8 cellular contexts compared by ENCODE assay signal in the genomic region with DNA sequence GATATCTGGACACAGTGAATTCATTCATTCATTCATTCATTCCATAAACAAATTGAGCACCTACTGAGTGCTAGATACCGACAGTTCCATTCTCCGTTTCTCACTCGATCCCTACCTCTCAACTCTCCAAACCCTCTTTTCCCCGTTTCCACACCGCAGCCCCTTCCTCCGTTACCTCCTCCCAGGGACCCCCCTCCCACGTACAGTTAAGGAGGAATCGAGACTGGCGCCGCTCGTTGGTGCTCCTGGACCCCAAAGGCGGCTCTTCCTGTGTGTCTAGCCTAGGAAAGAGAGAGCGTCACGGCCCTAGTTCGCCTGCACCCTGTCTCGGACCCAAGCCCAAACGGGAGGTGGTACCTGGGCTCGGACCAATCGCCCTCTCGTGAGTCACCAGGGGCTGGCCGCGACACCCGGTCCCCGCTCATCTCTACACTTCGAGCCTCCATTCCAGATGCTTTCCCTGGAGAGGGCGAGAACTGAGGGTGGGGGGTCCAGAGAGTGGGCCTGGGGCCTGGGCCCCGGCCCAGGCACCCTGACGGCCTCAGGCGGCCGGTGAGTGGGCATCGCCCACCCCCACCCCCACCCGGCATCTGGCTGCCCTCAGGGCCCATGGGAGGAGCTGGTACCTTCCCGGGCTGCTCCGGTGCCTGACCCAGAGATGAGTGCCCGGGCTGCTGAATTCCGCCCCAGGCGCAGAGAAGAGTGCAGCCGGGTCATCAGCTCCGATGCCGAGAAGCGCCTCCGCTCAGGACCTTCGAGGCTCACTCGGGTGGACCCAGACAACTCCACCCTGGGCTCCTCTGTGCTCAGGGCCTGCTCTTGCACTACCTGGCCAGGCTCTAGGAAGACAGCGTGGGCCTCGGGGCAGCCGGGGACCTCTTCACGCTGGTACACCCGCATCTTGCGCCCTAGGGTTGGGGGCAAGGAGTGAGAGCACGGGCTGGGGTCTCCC. TPM values are rescaled to one million over a fixed set of nuclear protein-coding genes. Genes with fewer than 3 reads are reported as not detected.
DNase-seq lines count a peak whose midpoint lies in the region; ATAC-seq, FAIRE-seq and TF ChIP-seq lines count a peak whose summit lies in the region.

No MANE protein-coding gene starts in this region.

- no peaks in the 10 kb centered on the region for H3K36me3 Mint-ChIP-seq in activated naive CD4-positive, alpha-beta T cell treated with anti-CD3 and anti-CD28 coated beads for 36 hours (ENCODE audit: low read depth)
- H3K36me3 Mint-ChIP-seq in activated naive CD8-positive, alpha-beta T cell treated with anti-CD3 and anti-CD28 coated beads, Interleukin-2, amount 10 ng/mL, durations not matched to agents 7 days and 5 days: no peaks in the 10 kb centered on the region
- H3K36me3 Mint-ChIP-seq in type B pancreatic cell: no peaks in the 10 kb centered on the region

- H3K27ac Mint-ChIP-seq in activated naive CD4-positive, alpha-beta T cell treated with anti-CD3 and anti-CD28 coated beads for 36 hours: peak overlapping the region; percentile 76
- peak overlapping the region; percentile 98 for H3K27ac Mint-ChIP-seq in activated naive CD8-positive, alpha-beta T cell treated with anti-CD3 and anti-CD28 coated beads, Interleukin-2, amount 10 ng/mL, durations not matched to agents 7 days and 5 days
- H3K27ac Mint-ChIP-seq in type B pancreatic cell: peak overlapping the region; percentile 82

- ATAC-seq in activated naive CD8-positive, alpha-beta T cell treated with anti-CD3 and anti-CD28 coated beads, Interleukin-2, amount 10 ng/mL, durations not matched to agents 7 days and 5 days (ENCODE audit: low read depth): no peak
- ATAC-seq in HepG2 (no peak), HG03439 (IDR thresholded peaks at IDR 0.05; ENCODE audit: unreplicated experiment) (no peak), GM21576 (IDR thresholded peaks at IDR 0.05; ENCODE audit: unreplicated experiment) (no peak)

- intact Hi-C loops in activated naive CD4-positive, alpha-beta T cell treated with anti-CD3 and anti-CD28 coated beads for 36 hours (cut with micrococcal nuclease): loop anchor here (1.0 to 2.0 kb wide), 5 partner anchors 30 to 683 kb away; a partner anchor contains a TSS
- intact Hi-C loops in HepG2 (cut with micrococcal nuclease; ENCODE audit: unreplicated experiment): no loop called here

- H3K4me1 ChIP-seq in HepG2 (ENCODE audit: insufficient read depth, low read length): peaks cover 51% of the 10 kb centered on the region

- peak overlapping the region; percentile 40 to 68 (median 46); a peak in 4 of 6 replicates for H3K4me3 ChIP-seq in HepG2 (replicated peaks in 1 of 3; ENCODE audit: insufficient read depth in 1 of 3, low read depth in 2 of 3, low read length in 3 of 3)

- H3K79me2 ChIP-seq in HepG2 (ENCODE audit: insufficient read depth, low read length): no peaks in the 10 kb centered on the region

- peak overlapping the region; percentile 49 for H3K4me2 ChIP-seq in HepG2 (ENCODE audit: low read depth, low read length)

- POLR2A ChIA-PET in activated naive CD8-positive, alpha-beta T cell treated with anti-CD3 and anti-CD28 coated beads, Interleukin-2, amount 10 ng/mL, durations not matched to agents 7 days and 5 days (lab: Charles Lee): interaction anchor here (1.0 to 2.8 kb wide), 5 partner anchors 9 to 129 kb away, joined by 6 to 31 read pairs (median 12); a partner anchor contains a TSS
- POLR2A ChIA-PET in HepG2 (lab: Yijun Ruan, JAX): interaction anchor here (0.6 to 1.7 kb wide), 10 partner anchors 8 to 159 kb away, joined by 3 to 19 read pairs (median 3); a partner anchor contains a TSS

- peaks cover 9 to 41% of the 10 kb centered on the region in 2 experiments; a peak in 3 of 5 replicates for H3K27me3 ChIP-seq in HepG2 (ENCODE audit: control insufficient read depth in 1 of 2, insufficient read depth in 2 of 2, low read length in 2 of 2)

- TF ChIP-seq EP300 in HepG2 (IDR thresholded peaks at IDR 0.05; ENCODE audit: low read depth in 2 of 2, low read length in 2 of 2): no peak
- TF ChIP-seq EP300 in HepG2 (CRISPR knock-in tag; IDR thresholded peaks at IDR 0.05; ENCODE audit: borderline replicate concordance): no peak

- TF ChIP-seq POLR2A in HepG2 (IDR thresholded peaks at IDR 0.05; ENCODE audit: insufficient read depth in 1 of 2, low read depth in 2 of 2, low read length in 2 of 2): no peak

- no peaks in the 10 kb centered on the region for H3K27me3 Mint-ChIP-seq in activated naive CD4-positive, alpha-beta T cell treated with anti-CD3 and anti-CD28 coated beads for 36 hours (ENCODE audit: low read depth)
- H3K27me3 Mint-ChIP-seq in activated naive CD8-positive, alpha-beta T cell treated with anti-CD3 and anti-CD28 coated beads, Interleukin-2, amount 10 ng/mL, durations not matched to agents 7 days and 5 days: peaks cover 3% of the 10 kb centered on the region
- no peaks in the 10 kb centered on the region for H3K27me3 Mint-ChIP-seq in type B pancreatic cell

- CTCF ChIA-PET in activated naive CD4-positive, alpha-beta T cell treated with anti-CD3 and anti-CD28 coated beads for 36 hours (lab: Charles Lee): no interaction called here
- CTCF ChIA-PET in HepG2 (lab: Yijun Ruan, JAX; ENCODE audit: low intra/inter-chr PET ratio, low total read pairs): no interaction called here

- H3K27ac ChIP-seq in HepG2 (ENCODE audit: extremely low read length, insufficient read depth, low read length): peak overlapping the region; percentile 81

- peak overlapping the region; percentile 83 for H3K4me3 Mint-ChIP-seq in activated naive CD4-positive, alpha-beta T cell treated with anti-CD3 and anti-CD28 coated beads for 36 hours
- peak overlapping the region; percentile 78 for H3K4me3 Mint-ChIP-seq in activated naive CD8-positive, alpha-beta T cell treated with anti-CD3 and anti-CD28 coated beads, Interleukin-2, amount 10 ng/mL, durations not matched to agents 7 days and 5 days
- H3K4me3 Mint-ChIP-seq in type B pancreatic cell: peak overlapping the region; percentile 89

- peaks cover 4% of the 10 kb centered on the region for H3K4me1 Mint-ChIP-seq in activated naive CD4-positive, alpha-beta T cell treated with anti-CD3 and anti-CD28 coated beads for 36 hours (ENCODE audit: low read depth)
- H3K4me1 Mint-ChIP-seq in activated naive CD8-positive, alpha-beta T cell treated with anti-CD3 and anti-CD28 coated beads, Interleukin-2, amount 10 ng/mL, durations not matched to agents 7 days and 5 days: peaks cover 2% of the 10 kb centered on the region
- H3K4me1 Mint-ChIP-seq in type B pancreatic cell (ENCODE audit: unreplicated experiment): peaks cover 33% of the 10 kb centered on the region

- in situ Hi-C loops in HepG2 (cut with HindIII; ENCODE audit: extremely low pct_ligation_motif_present, low pct_unique_long_range_greater_than_20kb): loop anchor here (5.0 kb wide), 1 partner anchor 35 kb away; no protein-coding TSS in a partner anchor

- no TSS peak for BruUV-seq in HepG2 (replicated peaks; lab: Mats Ljungman, UMichigan)

- H3K36me3 ChIP-seq in HepG2 (replicated peaks in 1 of 2; ENCODE audit: control insufficient read depth in 1 of 2, insufficient read depth in 2 of 2, low read length in 2 of 2): no peaks in the 10 kb centered on the region

- H3K9ac ChIP-seq in HepG2 (ENCODE audit: insufficient read depth, low read depth, low read length): peak overlapping the region; percentile 66

- TF ChIP-seq CTCF in HepG2 (CRISPR knock-in tag; IDR thresholded peaks at IDR 0.05): no peak
- TF ChIP-seq CTCF in type B pancreatic cell (conservative IDR thresholded peaks at IDR 0.05): no peak

- no peaks in the 10 kb centered on the region for H3K9me3 Mint-ChIP-seq in activated naive CD4-positive, alpha-beta T cell treated with anti-CD3 and anti-CD28 coated beads for 36 hours
- no peaks in the 10 kb centered on the region for H3K9me3 Mint-ChIP-seq in activated naive CD8-positive, alpha-beta T cell treated with anti-CD3 and anti-CD28 coated beads, Interleukin-2, amount 10 ng/mL, durations not matched to agents 7 days and 5 days
- no peaks in the 10 kb centered on the region for H3K9me3 Mint-ChIP-seq in type B pancreatic cell

- no peaks in the 10 kb centered on the region for H3K9me3 ChIP-seq in HepG2 (ENCODE audit: low read length)

- no peak for TF ChIP-seq RAD21 in HepG2 (CRISPR knock-in tag; IDR thresholded peaks at IDR 0.05)

- H4K20me1 ChIP-seq in HepG2 (ENCODE audit: insufficient read depth, low read length): no peaks in the 10 kb centered on the region

- no peak for FAIRE-seq in HepG2 (lab: Jason Lieb, UNC)

- DNase-seq in activated naive CD4-positive, alpha-beta T cell treated with anti-CD3 and anti-CD28 coated beads for 36 hours: no peak
- DNase-seq in activated naive CD4-positive, alpha-beta T cell treated with anti-CD3 and anti-CD28 coated beads, Interleukin-2, amount 50 U/mL, for 16 hours: no peak
- DNase-seq in activated naive CD8-positive, alpha-beta T cell treated with anti-CD3 and anti-CD28 coated beads, Interleukin-2, amount 10 ng/mL, durations not matched to agents 7 days and 5 days: no peak
- DNase-seq in HepG2 (ENCODE audit: low spot score): no peak
- DNase-seq in type B pancreatic cell (ENCODE audit: extremely low spot score, unreplicated experiment): no peak
- no peak for DNase-seq in SK-N-DZ (ENCODE audit: low spot score)

- no peak overlapping the region for H2AFZ ChIP-seq in HepG2 (ENCODE audit: low read length)

- WGBS in HepG2 (ENCODE audit: low lambda C conversion rate): 76% methylated on average over 34 of the region's 51 CpGs

RNA-seq across cellular contexts. Expression of a gene that starts 4.9 kb away (rescaled TPM):
- 1 to 10 TPM; 5.3 to 5.9 TPM for total RNA-seq in activated naive CD4-positive, alpha-beta T cell treated with anti-CD3 and anti-CD28 coated beads for 36 hours
- 10 to 100 TPM in 1 of 2 experiments, 1 to 10 TPM in 1; 7.5 to 10.2 TPM for total RNA-seq in activated naive CD8-positive, alpha-beta T cell treated with anti-CD3 and anti-CD28 coated beads, Interleukin-2, amount 10 ng/mL, durations not matched to agents 7 days and 5 days
- total RNA-seq in HepG2 (2016; rRNA removed; fragmentation: Illumina TruSeq; extraction: Trizol) (1.8 and 2.0 TPM in 2 replicates), type B pancreatic cell (ENCODE audit: low replicate concordance) (20.2 and 29.5 TPM in 2 replicates)
- 0.53 and 1.0 TPM in 2 replicates for total RNA-seq in HepG2 (2016; cell fraction: cytosol; rRNA removed; fragmentation: Illumina TruSeq; extraction: Trizol; ENCODE audit: low read depth)
- 1.4 and 2.3 TPM in 2 replicates for total RNA-seq in HepG2 (2016; cell fraction: insoluble cytoplasmic fraction; rRNA removed; fragmentation: Illumina TruSeq; extraction: Trizol)
- 1.3 and 1.5 TPM in 2 replicates for total RNA-seq in HepG2 (2016; cell fraction: membrane; rRNA removed; fragmentation: Illumina TruSeq; extraction: Trizol)
- 1.9 and 2.1 TPM in 2 replicates for total RNA-seq in HepG2 (2016; cell fraction: nucleus; rRNA removed; fragmentation: Illumina TruSeq; extraction: Trizol)
- 1.7 and 2.2 TPM in 2 replicates for polyA plus RNA-seq in HepG2 (2011; rRNA removed)
- 1.7 and 2.2 TPM in 2 replicates for polyA plus RNA-seq in HepG2 (2011; cell fraction: cytosol; rRNA removed)
- 9.9 and 10.1 TPM in 2 replicates for polyA plus RNA-seq in HepG2 (2011; cell fraction: nucleus; rRNA removed)
- polyA plus RNA-seq in HepG2 (2012): 0.88 and 1.6 TPM in 2 replicates
- polyA plus RNA-seq in HepG2 (2016; cell fraction: cytosol; fragmentation: Illumina TruSeq; extraction: Trizol; ENCODE audit: low read depth): 0.47 and 1.2 TPM in 2 replicates
- 1.7 and 2.2 TPM in 2 replicates for polyA plus RNA-seq in HepG2 (2016; cell fraction: insoluble cytoplasmic fraction; fragmentation: Illumina TruSeq; extraction: Trizol; ENCODE audit: low read depth)
- 0.94 and 1.7 TPM in 2 replicates for polyA plus RNA-seq in HepG2 (2016; cell fraction: membrane; fragmentation: Illumina TruSeq; extraction: Trizol; ENCODE audit: low read depth)
- 4.0 and 5.0 TPM in 2 replicates for polyA plus RNA-seq in HepG2 (2016; cell fraction: nucleus; fragmentation: Illumina TruSeq; extraction: Trizol; ENCODE audit: insufficient read depth, low read depth)
- 1.3 and 7.5 TPM in 2 replicates for polyA minus RNA-seq in HepG2 (2011; rRNA and poly(A)+ RNA removed; ENCODE audit: low replicate concordance)
- 0.69 and 0.79 TPM in 2 replicates for polyA minus RNA-seq in HepG2 (2011; cell fraction: cytosol; rRNA and poly(A)+ RNA removed)
- polyA minus RNA-seq in HepG2 (2011; cell fraction: nucleus; rRNA and poly(A)+ RNA removed): 1.4 and 2.1 TPM in 2 replicates
- 9.4 and 19.9 TPM in 2 replicates for polyA plus RNA-seq in SK-N-DZ (2014; cell fraction: cytosol; rRNA removed)
- 41.7 and 43.1 TPM in 2 replicates for polyA plus RNA-seq in SK-N-DZ (2014; cell fraction: nucleus; rRNA removed)

RNA-seq across cellular contexts. Expression of a gene that starts 29.4 kb away (rescaled TPM):
- 1 to 10 TPM; 2.7 to 4.0 TPM for total RNA-seq in activated naive CD4-positive, alpha-beta T cell treated with anti-CD3 and anti-CD28 coated beads for 36 hours
- total RNA-seq in activated naive CD8-positive, alpha-beta T cell treated with anti-CD3 and anti-CD28 coated beads, Interleukin-2, amount 10 ng/mL, durations not matched to agents 7 days and 5 days: 1 to 10 TPM; 6.8 to 7.3 TPM
- 0.98 and 1.6 TPM in 2 replicates for total RNA-seq in HepG2 (2016; rRNA removed; fragmentation: Illumina TruSeq; extraction: Trizol)
- total RNA-seq in HepG2 (2016; cell fraction: cytosol; rRNA removed; fragmentation: Illumina TruSeq; extraction: Trizol; ENCODE audit: low read depth): 0.62 and 0.71 TPM in 2 replicates
- total RNA-seq in HepG2 (2016; cell fraction: insoluble cytoplasmic fraction; rRNA removed; fragmentation: Illumina TruSeq; extraction: Trizol): 1.00 and 1.9 TPM in 2 replicates
- 1.8 and 1.9 TPM in 2 replicates for total RNA-seq in HepG2 (2016; cell fraction: membrane; rRNA removed; fragmentation: Illumina TruSeq; extraction: Trizol)
- 0.99 and 1.3 TPM in 2 replicates for total RNA-seq in HepG2 (2016; cell fraction: nucleus; rRNA removed; fragmentation: Illumina TruSeq; extraction: Trizol)
- polyA plus RNA-seq in HepG2 (2011; rRNA removed): 0.27 and 0.29 TPM in 2 replicates
- 0.12 and 0.42 TPM in 2 replicates for polyA plus RNA-seq in HepG2 (2011; cell fraction: cytosol; rRNA removed)
- 0.43 and 0.48 TPM in 2 replicates for polyA plus RNA-seq in HepG2 (2011; cell fraction: nucleus; rRNA removed)
- 0.38 and 0.53 TPM in 2 replicates for polyA plus RNA-seq in HepG2 (2012)
- polyA plus RNA-seq in HepG2 (2016; cell fraction: cytosol; fragmentation: Illumina TruSeq; extraction: Trizol; ENCODE audit: low read depth): 0.38 and 0.65 TPM in 2 replicates
- polyA plus RNA-seq in HepG2 (2016; cell fraction: insoluble cytoplasmic fraction; fragmentation: Illumina TruSeq; extraction: Trizol; ENCODE audit: low read depth): 0.47 and 0.85 TPM in 2 replicates
- polyA plus RNA-seq in HepG2 (2016; cell fraction: membrane; fragmentation: Illumina TruSeq; extraction: Trizol; ENCODE audit: low read depth): 0.76 and 1.2 TPM in 2 replicates
- 0.41 and 2.0 TPM in 2 replicates for polyA plus RNA-seq in HepG2 (2016; cell fraction: nucleus; fragmentation: Illumina TruSeq; extraction: Trizol; ENCODE audit: insufficient read depth, low read depth)
- 4.2 and 10.4 TPM in 2 replicates for polyA minus RNA-seq in HepG2 (2011; rRNA and poly(A)+ RNA removed; ENCODE audit: low replicate concordance)
- 2.1 TPM in 1 of 2 replicates, not detected in the other for polyA minus RNA-seq in HepG2 (2011; cell fraction: cytosol; rRNA and poly(A)+ RNA removed)
- 0.39 and 1.1 TPM in 2 replicates for polyA minus RNA-seq in HepG2 (2011; cell fraction: nucleus; rRNA and poly(A)+ RNA removed)
- total RNA-seq in type B pancreatic cell (ENCODE audit: low replicate concordance): 11.1 and 12.9 TPM in 2 replicates
- 2.0 and 2.8 TPM in 2 replicates for polyA plus RNA-seq in SK-N-DZ (2014; cell fraction: cytosol; rRNA removed)
- 1.5 and 2.3 TPM in 2 replicates for polyA plus RNA-seq in SK-N-DZ (2014; cell fraction: nucleus; rRNA removed)

RNA-seq across cellular contexts. Expression of a gene that starts 51.7 kb away (rescaled TPM):
- total RNA-seq in activated naive CD4-positive, alpha-beta T cell treated with anti-CD3 and anti-CD28 coated beads for 36 hours: under 1 TPM; 0.29 to 0.54 TPM
- total RNA-seq in activated naive CD8-positive, alpha-beta T cell treated with anti-CD3 and anti-CD28 coated beads, Interleukin-2, amount 10 ng/mL, durations not matched to agents 7 days and 5 days: not detected
- total RNA-seq in HepG2 (2016; rRNA removed; fragmentation: Illumina TruSeq; extraction: Trizol) (15.5 and 33.6 TPM in 2 replicates), type B pancreatic cell (ENCODE audit: low replicate concordance) (40.3 and 77.9 TPM in 2 replicates)
- 6.7 and 7.8 TPM in 2 replicates for total RNA-seq in HepG2 (2016; cell fraction: cytosol; rRNA removed; fragmentation: Illumina TruSeq; extraction: Trizol; ENCODE audit: low read depth)
- total RNA-seq in HepG2 (2016; cell fraction: insoluble cytoplasmic fraction; rRNA removed; fragmentation: Illumina TruSeq; extraction: Trizol): 10.8 and 35.8 TPM in 2 replicates
- total RNA-seq in HepG2 (2016; cell fraction: membrane; rRNA removed; fragmentation: Illumina TruSeq; extraction: Trizol): 14.9 and 16.9 TPM in 2 replicates
- 41.9 and 47.9 TPM in 2 replicates for total RNA-seq in HepG2 (2016; cell fraction: nucleus; rRNA removed; fragmentation: Illumina TruSeq; extraction: Trizol)
- polyA plus RNA-seq in HepG2 (2011; rRNA removed): 53.6 and 62.5 TPM in 2 replicates
- polyA plus RNA-seq in HepG2 (2011; cell fraction: cytosol; rRNA removed): 39.1 and 62.9 TPM in 2 replicates
- 163 and 212 TPM in 2 replicates for polyA plus RNA-seq in HepG2 (2011; cell fraction: nucleus; rRNA removed)
- polyA plus RNA-seq in HepG2 (2012): 25.4 and 56.3 TPM in 2 replicates
- polyA plus RNA-seq in HepG2 (2016; cell fraction: cytosol; fragmentation: Illumina TruSeq; extraction: Trizol; ENCODE audit: low read depth): 2.1 and 2.2 TPM in 2 replicates
- 11.5 and 14.9 TPM in 2 replicates for polyA plus RNA-seq in HepG2 (2016; cell fraction: insoluble cytoplasmic fraction; fragmentation: Illumina TruSeq; extraction: Trizol; ENCODE audit: low read depth)
- 5.7 and 6.8 TPM in 2 replicates for polyA plus RNA-seq in HepG2 (2016; cell fraction: membrane; fragmentation: Illumina TruSeq; extraction: Trizol; ENCODE audit: low read depth)
- polyA plus RNA-seq in HepG2 (2016; cell fraction: nucleus; fragmentation: Illumina TruSeq; extraction: Trizol; ENCODE audit: insufficient read depth, low read depth): 84.4 and 87.2 TPM in 2 replicates
- 69.9 and 218 TPM in 2 replicates for polyA minus RNA-seq in HepG2 (2011; rRNA and poly(A)+ RNA removed; ENCODE audit: low replicate concordance)
- polyA minus RNA-seq in HepG2 (2011; cell fraction: cytosol; rRNA and poly(A)+ RNA removed): 72.7 and 86.9 TPM in 2 replicates
- 65.6 and 79.3 TPM in 2 replicates for polyA minus RNA-seq in HepG2 (2011; cell fraction: nucleus; rRNA and poly(A)+ RNA removed)
- 0.08 TPM in 1 of 2 replicates, not detected in the other for polyA plus RNA-seq in SK-N-DZ (2014; cell fraction: cytosol; rRNA removed)
- 0.05 TPM in 1 of 2 replicates, not detected in the other for polyA plus RNA-seq in SK-N-DZ (2014; cell fraction: nucleus; rRNA removed)

Comparison
In these comparisons a context has a peak if more than half of its experiments do, and no peak if none do; other contexts are left out.
1. RNA of a gene that starts 51.7 kb away (total RNA-seq): 40.3 to 77.9 TPM in type B pancreatic cell and 6.7 to 47.9 TPM in HepG2; 0.29 to 0.54 TPM in activated naive CD4-positive, alpha-beta T cell treated with anti-CD3 and anti-CD28 coated beads for 36 hours and not detected in activated naive CD8-positive, alpha-beta T cell treated with anti-CD3 and anti-CD28 coated beads, Interleukin-2, amount 10 ng/mL, durations not matched to agents 7 days and 5 days; every median in the first group is over 4 times any median in the second.
2. Peak in every context shown above with its lines, with median percentiles within 50 percentile points of each other: H3K27ac Mint-ChIP-seq and H3K4me3 Mint-ChIP-seq.